In the genomic region with DNA sequence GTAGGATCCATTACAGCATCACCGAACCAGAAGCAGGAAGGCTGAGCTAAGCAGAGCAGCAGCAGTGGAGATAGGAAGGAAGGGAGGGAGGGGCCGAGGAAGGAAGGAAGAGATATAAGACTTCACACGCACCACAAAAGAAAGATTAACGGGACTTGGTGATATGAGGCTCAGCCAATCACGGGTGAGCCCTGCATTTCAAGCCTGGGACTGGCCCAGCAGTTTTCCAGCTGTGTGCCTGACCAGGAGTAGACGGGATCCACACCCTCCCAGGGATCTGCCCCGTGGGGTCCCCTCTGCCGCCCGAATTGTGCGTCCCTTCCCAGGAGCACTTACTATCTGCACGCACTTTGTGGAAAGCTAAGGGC, we compare ENCODE assay signal across 9 cellular contexts. TPM values are rescaled to one million over a fixed set of nuclear protein-coding genes. Genes with fewer than 3 reads are reported as not detected.
A peak's percentile ranks its signal among the peaks of the same experiment; 100 is the strongest.
DNase-seq lines count a peak whose midpoint lies in the region; ATAC-seq, FAIRE-seq and TF ChIP-seq lines count a peak whose summit lies in the region.
"Had no signal": no experiment of that assay in that cellular context is flagged by ENCODE, and none has a peak within 500 bp of the region (broad histone marks: within the 10 kb centered on the region; RNA-seq: fewer than 3 reads in every experiment).

No MANE protein-coding gene starts in this region.

- H3K36me3 ChIP-seq in BLaER1 treated with 17β-estradiol and CSF1 and Interleukin-3, amounts not matched to agents 10 nM and 100 nM: 0 out of 22 replicates have a peak, but pooled peaks cover 0 to 6% (median 0%) of the 10 kb centered on the region in 11 experiments
- H3K36me3 ChIP-seq in astrocyte (ENCODE audit: insufficient read depth, low read length) (no peaks in the 10 kb centered on the region), lower lobe of right lung (no peaks in the 10 kb centered on the region)

- H3K4me1 ChIP-seq in BLaER1 treated with 17β-estradiol and CSF1 and Interleukin-3, amounts not matched to agents 10 nM and 100 nM: peaks cover 70 to 85% (median 84%) of the 10 kb centered on the region in 10 experiments
- H3K4me1 ChIP-seq in astrocyte (ENCODE audit: insufficient read depth, low read length) (peaks cover 5% of the 10 kb centered on the region), lower lobe of right lung (peaks cover 64% of the 10 kb centered on the region)

- TF ChIP-seq CTCF in astrocyte (IDR thresholded peaks at IDR 0.05; ENCODE audit: insufficient read depth, low read depth, low read length) (no peak), lower lobe of right lung (IDR thresholded peaks at IDR 0.05) (no peak)

- H3K36me3 Mint-ChIP-seq in astrocyte (ENCODE audit: low read depth, unreplicated experiment): peaks cover 4% of the 10 kb centered on the region
- H3K36me3 Mint-ChIP-seq: brain had no signal

- intact Hi-C loops in lower lobe of right lung (cut with DNase I): no loop called here

- H2AFZ ChIP-seq in astrocyte (ENCODE audit: low read depth, low read length): no peak overlapping the region

- peak overlapping the region; percentile 85 to 98 (median 92) for H3K4me2 ChIP-seq in BLaER1 treated with 17β-estradiol and CSF1 and Interleukin-3, amounts not matched to agents 10 nM and 100 nM
- peak overlapping the region; percentile 58 for H3K4me2 ChIP-seq in astrocyte (ENCODE audit: low read length)

- peaks cover 0 to 3% (median 0%) of the 10 kb centered on the region in 11 experiments; a peak in 3 of 22 replicates for H3K27me3 ChIP-seq in BLaER1 treated with 17β-estradiol and CSF1 and Interleukin-3, amounts not matched to agents 10 nM and 100 nM
- H3K27me3 ChIP-seq in astrocyte (ENCODE audit: insufficient read depth, low read length): peaks cover 8% of the 10 kb centered on the region
- H3K27me3 ChIP-seq in lower lobe of right lung (ENCODE audit: low read depth): peaks cover 6% of the 10 kb centered on the region

- H3K4me3 Mint-ChIP-seq in astrocyte (ENCODE audit: unreplicated experiment): no peak overlapping the region

- H3K79me2 ChIP-seq in astrocyte (ENCODE audit: insufficient read depth, low read length): no peaks in the 10 kb centered on the region

- peaks cover 15% of the 10 kb centered on the region for H3K4me1 Mint-ChIP-seq in astrocyte (ENCODE audit: low read depth, unreplicated experiment)

- peak overlapping the region in 9 of 11 experiments; percentile 53 to 74 (median 62); a peak in 18 of 22 replicates for H3K9ac ChIP-seq in BLaER1 treated with 17β-estradiol and CSF1 and Interleukin-3, amounts not matched to agents 10 nM and 100 nM
- H3K9ac ChIP-seq in astrocyte (ENCODE audit: low read length): no peak overlapping the region

- H3K4me3 ChIP-seq in BLaER1 treated with 17β-estradiol and CSF1 and Interleukin-3, amounts not matched to agents 10 nM and 100 nM: peak overlapping the region; percentile 31 to 62 (median 48)
- H3K4me3 ChIP-seq in astrocyte (ENCODE audit: insufficient read depth, low read depth, low read length) (no peak overlapping the region), lower lobe of right lung (peak overlapping the region; percentile 29)

- no peaks in the 10 kb centered on the region for H3K9me3 ChIP-seq in BLaER1 treated with 17β-estradiol and CSF1 and Interleukin-3, amounts not matched to agents 10 nM and 100 nM (replicated peaks in 1 of 11)
- H3K9me3 ChIP-seq in astrocyte (ENCODE audit: insufficient read depth, low read depth, low read length) (no peaks in the 10 kb centered on the region), lower lobe of right lung (no peaks in the 10 kb centered on the region)

- DNase-seq in Kasumi-1 (lab: John Stamatoyannopoulos, UW) (peak; percentile 63 to 64), astrocyte (ENCODE audit: low read depth) (no peak), lower lobe of right lung (no peak), medulla oblongata (ENCODE audit: extremely low spot score) (no peak), cerebellar nuclear complex (lab: John Stamatoyannopoulos, UW) (no peak), COLO668 (lab: John Stamatoyannopoulos, UW; ENCODE audit: unreplicated experiment) (no peak)

- no peaks in the 10 kb centered on the region for H3K9me3 Mint-ChIP-seq in astrocyte (ENCODE audit: unreplicated experiment)

- peak in 1 of 2 donors; percentile 7 for ATAC-seq in lower lobe of right lung
- ATAC-seq in HG02610 (IDR thresholded peaks at IDR 0.05; ENCODE audit: unreplicated experiment): no peak

- no peaks in the 10 kb centered on the region for H4K20me1 ChIP-seq in BLaER1 treated with 17β-estradiol and CSF1 and Interleukin-3, amounts not matched to agents 10 nM and 100 nM
- no peaks in the 10 kb centered on the region for H4K20me1 ChIP-seq in astrocyte (ENCODE audit: insufficient read depth, low read length)

- FAIRE-seq in astrocyte (lab: Jason Lieb, UNC): no peak

- H3K27me3 Mint-ChIP-seq in astrocyte (ENCODE audit: low read depth, unreplicated experiment): peaks cover 40% of the 10 kb centered on the region

- peak overlapping the region in 10 of 11 experiments; percentile 21 to 78 (median 62); a peak in 17 of 22 replicates for H3K27ac ChIP-seq in BLaER1 treated with 17β-estradiol and CSF1 and Interleukin-3, amounts not matched to agents 10 nM and 100 nM
- no peak overlapping the region for H3K27ac ChIP-seq in astrocyte (ENCODE audit: low read depth, low read length)
- H3K27ac ChIP-seq in lower lobe of right lung: peak overlapping the region; percentile 43

- no peak overlapping the region for H3K27ac Mint-ChIP-seq in astrocyte (ENCODE audit: unreplicated experiment)

RNA-seq across cellular contexts. Expression of gene ATG9B, which starts 16.2 kb away (rescaled TPM):
- total RNA-seq in astrocyte: 1.8 and 2.2 TPM in 2 replicates
- total RNA-seq in lower lobe of right lung: 0.38 TPM

RNA-seq across cellular contexts. Expression of gene NOS3, which starts 17.3 kb away (rescaled TPM):
- total RNA-seq in astrocyte (1.8 and 2.0 TPM in 2 replicates), lower lobe of right lung (15.1 TPM)

RNA-seq across cellular contexts. Expression of gene ABCB8, which starts 20.1 kb away (rescaled TPM):
- total RNA-seq in astrocyte (52.2 and 53.3 TPM in 2 replicates), lower lobe of right lung (42.4 TPM)

RNA-seq across cellular contexts. Expression of gene KCNH2, which starts 30.0 kb away (rescaled TPM):
- total RNA-seq in astrocyte (4.5 and 4.6 TPM in 2 replicates), lower lobe of right lung (2.4 TPM)

RNA-seq across cellular contexts. Expression of gene ASIC3, which starts 40.2 kb away (rescaled TPM):
- 3.9 and 5.9 TPM in 2 replicates for total RNA-seq in astrocyte
- total RNA-seq in lower lobe of right lung: 3.7 TPM

Comparison
In these comparisons a context has a peak if more than half of its experiments do, and no peak if none do; other contexts are left out.
1. DNase-seq: peak in Kasumi-1 (2 of 2); none in astrocyte (single experiment), lower lobe of right lung (single experiment), medulla oblongata (single experiment), cerebellar nuclear complex (0 of 2) and COLO668 (single experiment).